Comparison of ENCODE assay signal across 15 cellular contexts in the genomic region with DNA sequence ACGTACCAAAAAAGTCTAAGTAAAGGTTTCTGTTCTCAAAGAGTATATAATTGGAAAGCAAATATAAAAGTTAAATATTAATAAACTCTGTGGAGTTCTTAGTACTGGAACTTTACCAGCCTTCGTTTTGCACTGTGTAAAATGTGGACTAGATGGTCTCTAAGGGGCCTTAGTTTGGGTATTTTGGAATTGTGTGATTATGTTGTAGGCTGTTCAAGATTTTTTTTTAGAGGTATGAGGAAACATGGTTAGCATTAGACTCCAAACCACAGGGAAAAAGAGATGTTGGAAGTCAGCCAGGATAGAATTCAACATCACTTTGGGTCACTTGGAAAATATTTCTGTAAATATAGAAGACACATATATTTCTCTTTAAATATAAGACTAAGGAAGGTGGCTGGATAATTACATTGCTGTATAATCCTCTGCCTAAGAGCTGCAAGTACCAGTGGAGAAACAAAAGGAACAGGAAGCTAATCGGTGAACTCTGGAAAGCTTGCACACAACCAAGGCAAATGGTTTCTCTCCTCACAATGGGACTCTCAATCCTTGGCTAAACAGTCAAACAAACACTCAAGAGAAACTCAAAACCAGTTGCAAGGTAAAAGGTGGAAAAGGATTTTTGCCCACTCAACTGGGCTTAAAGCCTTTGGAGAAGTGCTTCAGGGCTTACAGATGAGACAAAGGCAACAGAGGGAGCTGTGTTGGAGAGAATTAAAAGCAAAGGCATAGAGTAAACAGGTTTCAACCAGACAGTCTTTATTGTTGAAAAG.
DNase-seq lines count a peak whose midpoint lies in the region; ATAC-seq and TF ChIP-seq lines count a peak whose summit lies in the region.
"Had no signal": no experiment of that assay in that cellular context is flagged by ENCODE, and none has a peak within 500 bp of the region (broad histone marks: within the 10 kb centered on the region; RNA-seq: fewer than 3 reads in every experiment).

No MANE protein-coding gene starts in this region.

- DNase-seq in HT1080 (ENCODE audit: low read depth) (peak; percentile 3), NCI-H524 treated with DMSO at 0.1 percent for 48 hours (lab: John Stamatoyannopoulos, UW) (peak; percentile 73), fibroblast of lung (ENCODE audit: low read depth in 2 of 2) (peak; percentile 24 to 58), stromal cell of bone marrow (ENCODE audit: low read depth) (peak; percentile 31), iPS-NIHi7 (ENCODE audit: extremely low spot score) (no peak)
- DNase-seq: activated CD8-positive, alpha-beta memory T cell treated with anti-CD3 and anti-CD28 coated beads, Interleukin-2, amount 10 ng/mL, durations not matched to agents 7 days and 5 days; CD4-positive, CD25-positive, alpha-beta regulatory T cell; GOT3; heart left ventricle; NCI-H2227 treated with DMSO at 0.1 percent for 48 hours had no signal

- no peaks in the 10 kb centered on the region for H3K4me1 Mint-ChIP-seq in stimulated activated memory B cell treated with anti-CD40 and anti-IgM and Interleukin-4, amounts not matched to agents 10 μg/mL and 1 μg/mL and 100 μg/mL, for 72 hours
- H3K4me1 Mint-ChIP-seq: activated CD8-positive, alpha-beta memory T cell treated with anti-CD3 and anti-CD28 coated beads, Interleukin-2, amount 10 ng/mL, durations not matched to agents 7 days and 5 days; CD4-positive, CD25-positive, alpha-beta regulatory T cell had no signal

- no peak for TF ChIP-seq CTCF in fibroblast of lung (conservative IDR thresholded peaks at IDR 0.05 in 1 of 2, IDR thresholded peaks at IDR 0.05 in 1 of 2; ENCODE audit: low read depth in 1 of 2, low read length in 2 of 2)

- no peaks in the 10 kb centered on the region for H3K36me3 Mint-ChIP-seq in stimulated activated memory B cell treated with anti-CD40 and anti-IgM and Interleukin-4, amounts not matched to agents 10 μg/mL and 1 μg/mL and 100 μg/mL, for 72 hours
- H3K36me3 Mint-ChIP-seq: activated CD8-positive, alpha-beta memory T cell treated with anti-CD3 and anti-CD28 coated beads, Interleukin-2, amount 10 ng/mL, durations not matched to agents 7 days and 5 days; activated naive CD8-positive, alpha-beta T cell; CD4-positive, CD25-positive, alpha-beta regulatory T cell had no signal

- H3K9me3 Mint-ChIP-seq in stimulated activated memory B cell treated with anti-CD40 and anti-IgM and Interleukin-4, amounts not matched to agents 10 μg/mL and 1 μg/mL and 100 μg/mL, for 72 hours: peaks cover 5% of the 10 kb centered on the region

- no peaks in the 10 kb centered on the region for H3K9me3 ChIP-seq in fibroblast of lung (ENCODE audit: control insufficient read depth, insufficient read depth, low read depth, low read length)
- H3K9me3 ChIP-seq: heart left ventricle had no signal

- no peaks in the 10 kb centered on the region for H3K27me3 Mint-ChIP-seq in stimulated activated memory B cell treated with anti-CD40 and anti-IgM and Interleukin-4, amounts not matched to agents 10 μg/mL and 1 μg/mL and 100 μg/mL, for 72 hours
- H3K27me3 Mint-ChIP-seq: activated CD8-positive, alpha-beta memory T cell treated with anti-CD3 and anti-CD28 coated beads, Interleukin-2, amount 10 ng/mL, durations not matched to agents 7 days and 5 days had no signal

- H3K4me3 ChIP-seq in fibroblast of lung (replicated peaks in 1 of 4; ENCODE audit: control extremely low read depth in 1 of 4, insufficient read depth in 1 of 4, low read depth in 3 of 4, low read length in 4 of 4): no peak overlapping the region
- H3K4me3 ChIP-seq: heart left ventricle had no signal

- peaks cover 2% of the 10 kb centered on the region for H3K4me1 ChIP-seq in fibroblast of lung (ENCODE audit: control insufficient read depth, extremely low read depth, insufficient read depth, low read length)
- H3K4me1 ChIP-seq: parathyroid adenoma had no signal

- H3K27ac ChIP-seq in fibroblast of lung (ENCODE audit: insufficient read depth, low read length): no peak overlapping the region
- H3K27ac ChIP-seq: parathyroid adenoma had no signal

- peak overlapping the region; percentile 19 for H2AFZ ChIP-seq in fibroblast of lung (ENCODE audit: low read length)
- H2AFZ ChIP-seq: parathyroid adenoma had no signal

- H3K4me2 ChIP-seq in fibroblast of lung (ENCODE audit: extremely low read depth, insufficient read depth, low read length): no peak overlapping the region

- no peaks in the 10 kb centered on the region for H3K27me3 ChIP-seq in fibroblast of lung (ENCODE audit: control insufficient read depth, insufficient read depth, low read length)
- H3K27me3 ChIP-seq: heart left ventricle had no signal

- no peak overlapping the region for H3K9ac ChIP-seq in fibroblast of lung (ENCODE audit: insufficient read depth, low read length)
- H3K9ac ChIP-seq: parathyroid adenoma had no signal

- H3K36me3 ChIP-seq in fibroblast of lung (ENCODE audit: control insufficient read depth, insufficient read depth, low read length): no peaks in the 10 kb centered on the region
- H3K36me3 ChIP-seq: heart left ventricle had no signal

- ATAC-seq in HG03457 (IDR thresholded peaks at IDR 0.05; ENCODE audit: unreplicated experiment) (no peak), GM21367 (IDR thresholded peaks at IDR 0.05; ENCODE audit: unreplicated experiment) (no peak)
- ATAC-seq in stimulated activated memory B cell treated with anti-CD40 and anti-IgM and Interleukin-4, amounts not matched to agents 10 μg/mL and 1 μg/mL and 100 μg/mL, for 72 hours: no peak
- ATAC-seq: activated CD8-positive, alpha-beta memory T cell treated with anti-CD3 and anti-CD28 coated beads, Interleukin-2, amount 10 ng/mL, durations not matched to agents 7 days and 5 days; heart left ventricle had no signal

- H4K20me1 ChIP-seq in fibroblast of lung (ENCODE audit: control insufficient read depth, extremely low read depth, insufficient read depth, low read length): no peaks in the 10 kb centered on the region

- no peaks in the 10 kb centered on the region for H3K79me2 ChIP-seq in fibroblast of lung (ENCODE audit: control insufficient read depth, insufficient read depth, low read length)
- H3K79me2 ChIP-seq: parathyroid adenoma had no signal

- H3K27ac Mint-ChIP-seq in stimulated activated memory B cell treated with anti-CD40 and anti-IgM and Interleukin-4, amounts not matched to agents 10 μg/mL and 1 μg/mL and 100 μg/mL, for 72 hours: no peak overlapping the region
- H3K27ac Mint-ChIP-seq: activated CD8-positive, alpha-beta memory T cell treated with anti-CD3 and anti-CD28 coated beads, Interleukin-2, amount 10 ng/mL, durations not matched to agents 7 days and 5 days; activated naive CD8-positive, alpha-beta T cell; CD4-positive, CD25-positive, alpha-beta regulatory T cell had no signal

- no peak overlapping the region for H3K4me3 Mint-ChIP-seq in stimulated activated memory B cell treated with anti-CD40 and anti-IgM and Interleukin-4, amounts not matched to agents 10 μg/mL and 1 μg/mL and 100 μg/mL, for 72 hours
- H3K4me3 Mint-ChIP-seq: activated CD8-positive, alpha-beta memory T cell treated with anti-CD3 and anti-CD28 coated beads, Interleukin-2, amount 10 ng/mL, durations not matched to agents 7 days and 5 days; activated naive CD8-positive, alpha-beta T cell; CD4-positive, CD25-positive, alpha-beta regulatory T cell had no signal
